In genomic region chr2:52500561-52500960, GRCh38 we compare ENCODE assay signal across 24 cellular contexts.
"Had no signal": no experiment of that assay in that cellular context is flagged by ENCODE, and none has a peak within 500 bp of the region (broad histone marks: within the 10 kb centered on the region; RNA-seq: fewer than 3 reads in every experiment).

No MANE protein-coding gene starts in this region.

- H3K4me1 Mint-ChIP-seq: WTC11 had no signal

- H3K4me3 ChIP-seq: body of pancreas, coronary artery, lung, psoas muscle, sigmoid colon, tibial artery, uterus had no signal

- H3K27me3 Mint-ChIP-seq: activated CD8-positive, alpha-beta T cell treated with anti-CD3 and anti-CD28 coated beads for 36 hours; activated naive CD8-positive, alpha-beta T cell had no signal

- H3K27ac ChIP-seq: body of pancreas, coronary artery, psoas muscle, sigmoid colon, tibial artery, uterus had no signal

- H3K9me3 Mint-ChIP-seq: activated CD8-positive, alpha-beta T cell treated with anti-CD3 and anti-CD28 coated beads for 36 hours had no signal

- H3K36me3 Mint-ChIP-seq: activated naive CD8-positive, alpha-beta T cell had no signal

- DNase-seq: activated CD4-positive, alpha-beta T cell treated with anti-CD3 and anti-CD28 coated beads for 4 hours; activated CD8-positive, alpha-beta memory T cell treated with anti-CD3 and anti-CD28 coated beads, Interleukin-2, amount 50 U/mL, for 4 hours; activated CD8-positive, alpha-beta T cell treated with anti-CD3 and anti-CD28 coated beads for 36 hours; activated gamma-delta T cell treated with Interleukin-2 at 50 U/mL for 16 hours; activated T-cell treated with anti-CD3 and anti-CD28 coated beads, Interleukin-2, amount 50 U/mL, for 72 hours; amygdala; body of pancreas; central memory CD4-positive, alpha-beta T cell; hypothalamus; midbrain; psoas muscle; sigmoid colon; stimulated activated CD4-positive, alpha-beta T cell treated with anti-CD3 and anti-CD28 coated beads, Interleukin-12 subunit alpha, Interleukin-12 subunit beta, amount 100 ng/mL, for 4 hours; stimulated activated CD4-positive, alpha-beta T cell treated with anti-CD3 and anti-CD28 coated beads, Interleukin-2, amount 100 ng/mL, for 24 hours; stimulated activated naive CD4-positive, alpha-beta T cell; T-helper 2 cell; tibial artery; uterus had no signal

- ATAC-seq: activated CD8-positive, alpha-beta T cell treated with anti-CD3 and anti-CD28 coated beads for 36 hours; activated T-cell treated with anti-CD3 and anti-CD28 coated beads, Interleukin-2, amount 50 U/mL, for 72 hours; body of pancreas; esophagus mucosa; psoas muscle; WTC11 had no signal

- H3K4me3 Mint-ChIP-seq: activated CD8-positive, alpha-beta T cell treated with anti-CD3 and anti-CD28 coated beads for 36 hours; activated naive CD8-positive, alpha-beta T cell; activated T-cell treated with anti-CD3 and anti-CD28 coated beads, Interleukin-2, amount 50 U/mL, for 72 hours; neural crest cell; WTC11 had no signal

- H3K4me1 ChIP-seq: psoas muscle, sigmoid colon, tibial artery, uterus had no signal

- H3K36me3 ChIP-seq: sigmoid colon, tibial artery, uterus had no signal

- H3K9me3 ChIP-seq: psoas muscle, sigmoid colon, tibial artery, uterus had no signal

- H3K27me3 ChIP-seq: body of pancreas, sigmoid colon, tibial artery, uterus had no signal

- H3K27ac Mint-ChIP-seq: activated CD8-positive, alpha-beta T cell treated with anti-CD3 and anti-CD28 coated beads for 36 hours; activated naive CD8-positive, alpha-beta T cell; activated T-cell treated with anti-CD3 and anti-CD28 coated beads, Interleukin-2, amount 50 U/mL, for 72 hours; WTC11 had no signal
